8 cellular contexts compared by ENCODE assay signal in genomic region chr3:155131104-155131503, GRCh38. TPM values are rescaled to one million over a fixed set of nuclear protein-coding genes. Genes with fewer than 3 reads are reported as not detected.
DNase-seq lines count a peak whose midpoint lies in the region; ATAC-seq and TF ChIP-seq lines count a peak whose summit lies in the region.
"Had no signal": no experiment of that assay in that cellular context is flagged by ENCODE, and none has a peak within 500 bp of the region (broad histone marks: within the 10 kb centered on the region; RNA-seq: fewer than 3 reads in every experiment).

No MANE protein-coding gene starts in this region.

- TF ChIP-seq CTCF in epithelial cell of esophagus (IDR thresholded peaks at IDR 0.05; ENCODE audit: insufficient read depth, low read depth, low read length, missing control alignments) = no peak

- ATAC-seq in GM19395 (IDR thresholded peaks at IDR 0.05; ENCODE audit: unreplicated experiment) = peak; percentile 77
- ATAC-seq in HG03378 (IDR thresholded peaks at IDR 0.05; ENCODE audit: unreplicated experiment) = peak; percentile 96
- no peak for ATAC-seq in GM19452 (IDR thresholded peaks at IDR 0.05; ENCODE audit: unreplicated experiment)

- H3K4me3 ChIP-seq in epithelial cell of esophagus (ENCODE audit: low read length) = no peak overlapping the region

- DNase-seq in epithelial cell of esophagus (ENCODE audit: low read depth) (peak; percentile 97), ureter (ENCODE audit: low spot score) (peak; percentile 61), 8988T (no peak)
- DNase-seq in activated CD8-positive, alpha-beta memory T cell treated with anti-CD3 and anti-CD28 coated beads, Interleukin-2, amount 50 U/mL, for 48 hours = no peak
- DNase-seq: H9 had no signal

RNA-seq across cellular contexts. Expression of gene MME, which starts 51.0 kb away (rescaled TPM):
- total RNA-seq in ureter = 5.7 TPM

Comparison
In these comparisons a context has a peak if more than half of its experiments do, and no peak if none do; other contexts are left out.
1. DNase-seq: peak in epithelial cell of esophagus (single experiment) and ureter (single experiment); none in 8988T (single experiment) and activated CD8-positive, alpha-beta memory T cell treated with anti-CD3 and anti-CD28 coated beads, Interleukin-2, amount 50 U/mL, for 48 hours (single experiment).